In the genomic region with DNA sequence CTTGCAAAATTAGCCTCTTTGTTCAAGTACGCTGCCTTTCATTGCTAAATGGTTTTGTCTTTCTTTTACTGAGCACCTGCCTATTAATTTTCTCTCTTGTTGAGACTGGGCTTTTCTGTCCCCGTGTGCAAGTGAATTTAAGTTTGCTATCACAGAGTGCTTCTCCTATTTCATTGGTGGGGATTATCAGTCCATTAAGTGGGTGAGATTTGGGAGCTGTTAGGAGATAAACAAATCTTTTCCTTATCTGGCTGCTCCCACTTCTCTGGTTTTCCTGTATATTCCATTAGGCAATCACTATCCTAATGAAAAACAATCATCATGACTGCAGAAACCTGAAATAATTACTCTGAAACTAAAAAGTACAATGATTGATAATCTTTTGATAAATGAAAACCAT, we compare ENCODE assay signal across 28 cellular contexts.
"Had no signal": no experiment of that assay in that cellular context is flagged by ENCODE, and none has a peak within 500 bp of the region (broad histone marks: within the 10 kb centered on the region; RNA-seq: fewer than 3 reads in every experiment).

No MANE protein-coding gene starts in this region.

- H3K36me3 Mint-ChIP-seq: immature natural killer cell; natural killer cell treated with Interleukin-12 subunit alpha and Interleukin-12 subunit beta and Interleukin-15 and Interleukin-18, amount 100 ng/mL, for 72 hours had no signal

- H3K27ac ChIP-seq: epithelial cell of prostate, heart right ventricle, lower lobe of right lung, neutrophil, pancreas, right lobe of liver, suprapubic skin, transverse colon, vagina had no signal

- ATAC-seq: esophagus mucosa; heart right ventricle; left ventricle myocardium superior; lower lobe of right lung; natural killer cell treated with Interleukin-12 subunit alpha and Interleukin-12 subunit beta and Interleukin-15 and Interleukin-18, amount 100 ng/mL, for 72 hours; right lobe of liver; stimulated activated naive CD8-positive, alpha-beta T cell treated with anti-CD3 and anti-CD28 coated beads, Interleukin-15, amount 100 ng/mL, for 72 hours had no signal

- H3K4me1 Mint-ChIP-seq: immature natural killer cell; neural crest cell; stimulated activated naive CD8-positive, alpha-beta T cell treated with anti-CD3 and anti-CD28 coated beads, Interleukin-15, amount 100 ng/mL, for 72 hours had no signal

- H3K36me3 ChIP-seq: heart right ventricle, lower lobe of right lung, neutrophil, pancreas, right lobe of liver, suprapubic skin, transverse colon, vagina had no signal

- DNase-seq: cortex of kidney; dorsolateral prefrontal cortex; effector CD4-positive, alpha-beta T cell; foreskin melanocyte; glutamatergic neuron; heart right ventricle; hippocampal formation; immature natural killer cell; islet precursor cell; left ventricle myocardium superior; lower lobe of right lung; pancreas; right lobe of liver; small intestine; stimulated activated CD4-positive, alpha-beta T cell treated with anti-CD3 and anti-CD28 coated beads, Interleukin-12 subunit alpha, Interleukin-12 subunit beta, amount 100 ng/mL, for 4 hours; stimulated activated CD4-positive, alpha-beta T cell treated with anti-CD3 and anti-CD28 coated beads, Interleukin-1b, Interleukin-23, amount 100 ng/mL, for 48 hours; stimulated activated CD4-positive, alpha-beta T cell treated with anti-CD3 and anti-CD28 coated beads, Interleukin-4, amount 100 ng/mL, for 1 hour; stimulated activated CD8-positive, alpha-beta memory T cell treated with anti-CD3 and anti-CD28 coated beads, Interleukin-4, amount 100 ng/mL, for 48 hours; stimulated activated naive CD4-positive, alpha-beta T cell; stimulated activated naive CD8-positive, alpha-beta T cell treated with anti-CD3 and anti-CD28 coated beads, Interleukin-15, amount 100 ng/mL, for 72 hours; transverse colon had no signal

- H3K4me3 Mint-ChIP-seq: immature natural killer cell; natural killer cell treated with Interleukin-12 subunit alpha and Interleukin-12 subunit beta and Interleukin-15 and Interleukin-18, amount 100 ng/mL, for 72 hours; neural crest cell; stimulated activated naive CD8-positive, alpha-beta T cell treated with anti-CD3 and anti-CD28 coated beads, Interleukin-15, amount 100 ng/mL, for 72 hours had no signal

- H3K27ac Mint-ChIP-seq: natural killer cell treated with Interleukin-12 subunit alpha and Interleukin-12 subunit beta and Interleukin-15 and Interleukin-18, amount 100 ng/mL, for 72 hours; stimulated activated naive CD8-positive, alpha-beta T cell treated with anti-CD3 and anti-CD28 coated beads, Interleukin-15, amount 100 ng/mL, for 72 hours had no signal

- FAIRE-seq: pancreas, small intestine had no signal

- H3K27me3 ChIP-seq: dorsolateral prefrontal cortex, heart right ventricle, neutrophil, pancreas, right lobe of liver, suprapubic skin, transverse colon, vagina had no signal

- H3K9me3 ChIP-seq: heart right ventricle, lower lobe of right lung, neutrophil, pancreas, right lobe of liver, suprapubic skin, transverse colon, vagina had no signal

- H3K4me1 ChIP-seq: heart right ventricle, lower lobe of right lung, pancreas, right lobe of liver, suprapubic skin, transverse colon, vagina had no signal

- H3K4me3 ChIP-seq: dorsolateral prefrontal cortex, heart right ventricle, lower lobe of right lung, pancreas, right lobe of liver, suprapubic skin, transverse colon, vagina had no signal

- H3K9me3 Mint-ChIP-seq: natural killer cell treated with Interleukin-12 subunit alpha and Interleukin-12 subunit beta and Interleukin-15 and Interleukin-18, amount 100 ng/mL, for 72 hours; neural crest cell; stimulated activated naive CD8-positive, alpha-beta T cell treated with anti-CD3 and anti-CD28 coated beads, Interleukin-15, amount 100 ng/mL, for 72 hours had no signal
